Comparison of ENCODE assay signal across 17 cellular contexts in genomic region chr22:20427945-20428417, GRCh38.
"Had no signal": no experiment of that assay in that cellular context is flagged by ENCODE, and none has a peak within 500 bp of the region (broad histone marks: within the 10 kb centered on the region; RNA-seq: fewer than 3 reads in every experiment).

No MANE protein-coding gene starts in this region.

- H3K27ac Mint-ChIP-seq: activated naive CD4-positive, alpha-beta T cell treated with anti-CD3 and anti-CD28 coated beads for 36 hours; activated naive CD8-positive, alpha-beta T cell treated with anti-CD3 and anti-CD28 coated beads, Interleukin-2, amount 50 U/mL, for 24 hours had no signal

- DNase-seq: activated naive CD4-positive, alpha-beta T cell treated with anti-CD3 and anti-CD28 coated beads for 36 hours; activated naive CD8-positive, alpha-beta T cell treated with anti-CD3 and anti-CD28 coated beads, Interleukin-2, amount 50 U/mL, for 24 hours; activated T-cell treated with anti-CD3 and anti-CD28 coated beads, Interleukin-2, amount 50 U/mL, for 1 hour; anterior cingulate cortex; effector CD4-positive, alpha-beta T cell; foreskin keratinocyte; kidney glomerular epithelial cell; left ventricle myocardium inferior; occipital lobe; stimulated activated CD4-positive, alpha-beta T cell treated with anti-CD3 and anti-CD28 coated beads, Interleukin-4, amount 100 ng/mL, for 1 hour; stimulated activated naive CD4-positive, alpha-beta T cell; T-helper 1 cell; T-helper 9 cell; testis; trophoblast cell had no signal

- H3K27me3 ChIP-seq: testis had no signal

- H3K9me3 ChIP-seq: left ventricle myocardium inferior, testis had no signal

- ATAC-seq: activated naive CD8-positive, alpha-beta T cell treated with anti-CD3 and anti-CD28 coated beads, Interleukin-2, amount 50 U/mL, for 24 hours; foreskin keratinocyte; WTC11 had no signal

- H3K27ac ChIP-seq: foreskin keratinocyte, left ventricle myocardium inferior, SK-N-MC, testis had no signal

- H3K4me3 ChIP-seq: left ventricle myocardium inferior, SK-N-MC, testis had no signal

- H3K4me1 ChIP-seq: foreskin keratinocyte had no signal

- H3K9me3 Mint-ChIP-seq: activated naive CD4-positive, alpha-beta T cell treated with anti-CD3 and anti-CD28 coated beads for 36 hours; activated naive CD8-positive, alpha-beta T cell treated with anti-CD3 and anti-CD28 coated beads, Interleukin-2, amount 50 U/mL, for 24 hours; WTC11 had no signal
